In the genomic region with DNA sequence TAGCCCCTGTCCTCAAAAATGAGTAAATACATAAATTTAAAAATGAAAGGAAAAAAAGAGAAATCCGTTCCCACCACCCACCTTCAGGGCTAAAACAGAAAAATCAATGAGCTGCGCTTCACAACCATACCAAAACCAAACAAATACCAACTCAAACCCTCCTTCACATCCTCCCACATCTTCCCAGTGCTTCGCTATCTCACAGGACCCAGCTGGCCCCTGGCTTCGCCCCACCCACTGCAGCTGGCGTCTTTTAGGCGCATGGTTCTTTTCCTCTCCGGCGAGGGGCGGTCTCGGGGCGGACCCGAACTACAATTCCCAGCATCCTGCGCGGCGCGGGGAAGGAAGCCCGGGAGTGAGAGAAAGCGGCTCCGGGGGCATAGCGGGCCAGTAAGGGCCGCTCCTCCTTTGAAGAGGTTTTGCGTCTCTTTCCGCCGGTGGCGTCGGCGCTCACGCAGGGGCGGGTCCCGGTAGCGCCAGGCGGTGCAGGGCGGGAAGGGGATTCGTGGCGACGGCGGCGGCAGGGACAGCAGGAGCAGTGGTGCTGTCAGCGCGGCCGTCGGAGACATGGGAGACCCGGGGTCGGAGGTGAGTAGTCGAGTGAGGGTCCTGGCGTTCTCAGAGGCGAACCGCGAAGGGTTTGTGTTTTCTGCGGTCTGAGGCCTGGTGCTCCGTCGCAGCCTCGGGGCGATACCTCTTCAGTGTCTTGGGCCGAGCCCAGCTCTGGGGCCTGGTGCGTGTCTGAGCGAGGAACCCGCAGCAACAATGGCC, we compare ENCODE assay signal across 1 cellular context.
TF ChIP-seq lines count a peak whose summit lies in the region.

A gene with protein sequence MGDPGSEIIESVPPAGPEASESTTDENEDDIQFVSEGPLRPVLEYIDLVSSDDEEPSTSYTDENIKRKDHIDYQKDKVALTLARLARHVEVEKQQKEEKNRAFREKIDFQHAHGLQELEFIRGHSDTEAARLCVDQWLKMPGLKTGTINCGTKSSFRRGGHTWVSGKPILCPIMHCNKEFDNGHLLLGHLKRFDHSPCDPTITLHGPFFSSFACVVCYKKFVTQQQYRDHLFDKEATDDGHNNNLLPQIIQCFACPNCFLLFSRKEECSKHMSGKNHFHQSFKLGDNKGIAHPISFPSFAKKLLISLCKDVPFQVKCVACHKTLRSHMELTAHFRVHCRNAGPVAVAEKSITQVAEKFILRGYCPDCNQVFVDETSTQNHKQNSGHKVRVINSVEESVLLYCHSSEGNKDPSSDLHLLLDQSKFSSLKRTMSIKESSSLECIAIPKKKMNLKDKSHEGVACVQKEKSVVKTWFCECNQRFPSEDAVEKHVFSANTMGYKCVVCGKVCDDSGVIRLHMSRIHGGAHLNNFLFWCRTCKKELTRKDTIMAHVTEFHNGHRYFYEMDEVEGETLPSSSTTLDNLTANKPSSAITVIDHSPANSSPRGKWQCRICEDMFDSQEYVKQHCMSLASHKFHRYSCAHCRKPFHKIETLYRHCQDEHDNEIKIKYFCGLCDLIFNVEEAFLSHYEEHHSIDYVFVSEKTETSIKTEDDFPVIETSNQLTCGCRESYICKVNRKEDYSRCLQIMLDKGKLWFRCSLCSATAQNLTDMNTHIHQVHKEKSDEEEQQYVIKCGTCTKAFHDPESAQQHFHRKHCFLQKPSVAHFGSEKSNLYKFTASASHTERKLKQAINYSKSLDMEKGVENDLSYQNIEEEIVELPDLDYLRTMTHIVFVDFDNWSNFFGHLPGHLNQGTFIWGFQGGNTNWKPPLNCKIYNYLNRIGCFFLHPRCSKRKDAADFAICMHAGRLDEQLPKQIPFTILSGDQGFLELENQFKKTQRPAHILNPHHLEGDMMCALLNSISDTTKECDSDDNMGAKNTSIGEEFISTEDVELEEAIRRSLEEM (plus strand): TSS at position 502 of the 771 bp plus-strand sequence. CDS start 66 bp downstream, at position 568.

TF ChIP-seq in K562, 482 proteins besides CTCF, POLR2A, EP300 and RAD21 (continued from another document and continues in another):
- TF ChIP-seq, protein P1, sequence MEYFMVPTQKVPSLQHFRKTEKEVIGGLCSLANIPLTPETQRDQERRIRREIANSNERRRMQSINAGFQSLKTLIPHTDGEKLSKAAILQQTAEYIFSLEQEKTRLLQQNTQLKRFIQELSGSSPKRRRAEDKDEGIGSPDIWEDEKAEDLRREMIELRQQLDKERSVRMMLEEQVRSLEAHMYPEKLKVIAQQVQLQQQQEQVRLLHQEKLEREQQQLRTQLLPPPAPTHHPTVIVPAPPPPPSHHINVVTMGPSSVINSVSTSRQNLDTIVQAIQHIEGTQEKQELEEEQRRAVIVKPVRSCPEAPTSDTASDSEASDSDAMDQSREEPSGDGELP (CRISPR knock-in tag; IDR thresholded peaks at IDR 0.05; ENCODE audit: borderline replicate concordance), result peak; percentile 100
- TF ChIP-seq ARID2 (IDR thresholded peaks at IDR 0.05), result no peak
- TF ChIP-seq SMC3 (conservative IDR thresholded peaks at IDR 0.05; ENCODE audit: insufficient read depth, low read depth, low read length), result no peak
- TF ChIP-seq, protein P2, sequence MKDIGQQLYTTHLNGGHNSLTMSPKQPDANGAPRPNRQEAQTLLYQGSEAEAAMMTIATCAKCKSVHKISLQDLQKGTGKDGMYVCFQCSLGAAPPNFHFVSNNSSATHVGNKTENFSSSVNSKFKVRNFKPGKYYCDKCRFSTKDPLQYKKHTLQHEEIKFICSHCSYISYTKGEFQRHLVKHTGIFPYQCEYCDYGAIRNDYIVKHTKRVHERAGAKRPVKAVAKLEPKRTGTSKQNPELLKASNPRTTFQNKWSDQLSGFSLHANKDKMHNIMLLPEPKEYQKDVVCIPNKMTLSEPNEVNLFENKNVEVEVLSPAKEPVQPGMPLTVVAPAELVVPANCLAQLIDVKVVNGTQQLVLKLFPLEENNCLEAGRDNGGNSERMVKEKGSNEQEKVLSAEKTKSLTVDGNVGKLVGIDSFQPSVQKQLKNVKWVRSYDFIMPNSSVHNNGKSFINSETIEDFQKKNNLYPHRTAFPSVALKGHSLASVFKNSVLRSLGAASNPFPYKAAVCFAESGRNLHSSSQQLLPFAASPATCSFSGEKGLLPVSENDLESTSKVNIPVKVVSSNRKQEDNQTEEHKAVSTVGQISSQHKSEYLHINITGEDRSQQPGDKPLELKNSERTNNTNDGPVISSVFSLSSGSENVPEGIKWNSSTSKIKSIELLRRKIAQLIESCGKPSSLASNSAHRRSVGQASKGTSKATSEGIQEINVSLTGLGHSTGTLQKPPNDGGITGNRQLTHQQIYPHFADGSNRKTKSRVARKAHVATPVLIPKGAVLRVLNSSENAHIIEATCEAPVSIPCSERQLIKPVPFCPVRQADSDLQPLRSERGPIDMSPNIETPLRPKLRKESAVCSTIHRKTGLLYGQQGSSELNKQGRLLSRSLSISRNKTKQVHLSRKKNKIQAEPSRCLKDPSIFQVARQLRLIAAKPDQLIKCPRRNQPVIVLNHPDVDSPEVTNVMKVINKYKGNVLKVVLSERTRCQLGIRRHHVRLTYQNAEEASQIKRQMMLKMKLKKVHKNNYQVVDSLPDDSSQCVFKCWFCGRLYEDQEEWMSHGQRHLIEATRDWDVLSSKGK (CRISPR knock-in tag; IDR thresholded peaks at IDR 0.05), result no peak
- TF ChIP-seq GTF2A2 (tag; IDR thresholded peaks at IDR 0.05), result no peak
- TF ChIP-seq EP400 (IDR thresholded peaks at IDR 0.05), result peak; percentile 78
- TF ChIP-seq MYNN (IDR thresholded peaks at IDR 0.05), result 0 out of 2 replicates have a peak, but pooled peaks have one; percentile 58
- no peak for TF ChIP-seq MYNN (CRISPR knock-in tag; IDR thresholded peaks at IDR 0.05)
- TF ChIP-seq, protein P3, sequence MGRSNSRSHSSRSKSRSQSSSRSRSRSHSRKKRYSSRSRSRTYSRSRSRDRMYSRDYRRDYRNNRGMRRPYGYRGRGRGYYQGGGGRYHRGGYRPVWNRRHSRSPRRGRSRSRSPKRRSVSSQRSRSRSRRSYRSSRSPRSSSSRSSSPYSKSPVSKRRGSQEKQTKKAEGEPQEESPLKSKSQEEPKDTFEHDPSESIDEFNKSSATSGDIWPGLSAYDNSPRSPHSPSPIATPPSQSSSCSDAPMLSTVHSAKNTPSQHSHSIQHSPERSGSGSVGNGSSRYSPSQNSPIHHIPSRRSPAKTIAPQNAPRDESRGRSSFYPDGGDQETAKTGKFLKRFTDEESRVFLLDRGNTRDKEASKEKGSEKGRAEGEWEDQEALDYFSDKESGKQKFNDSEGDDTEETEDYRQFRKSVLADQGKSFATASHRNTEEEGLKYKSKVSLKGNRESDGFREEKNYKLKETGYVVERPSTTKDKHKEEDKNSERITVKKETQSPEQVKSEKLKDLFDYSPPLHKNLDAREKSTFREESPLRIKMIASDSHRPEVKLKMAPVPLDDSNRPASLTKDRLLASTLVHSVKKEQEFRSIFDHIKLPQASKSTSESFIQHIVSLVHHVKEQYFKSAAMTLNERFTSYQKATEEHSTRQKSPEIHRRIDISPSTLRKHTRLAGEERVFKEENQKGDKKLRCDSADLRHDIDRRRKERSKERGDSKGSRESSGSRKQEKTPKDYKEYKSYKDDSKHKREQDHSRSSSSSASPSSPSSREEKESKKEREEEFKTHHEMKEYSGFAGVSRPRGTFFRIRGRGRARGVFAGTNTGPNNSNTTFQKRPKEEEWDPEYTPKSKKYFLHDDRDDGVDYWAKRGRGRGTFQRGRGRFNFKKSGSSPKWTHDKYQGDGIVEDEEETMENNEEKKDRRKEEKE (IDR thresholded peaks at IDR 0.05; ENCODE audit: borderline replicate concordance in 1 of 2, control insufficient read depth in 1 of 2, low read depth in 2 of 2, low read length in 1 of 2), result no peak
- TF ChIP-seq HDGF (IDR thresholded peaks at IDR 0.05), result 0 out of 2 replicates have a peak, but pooled peaks have one; percentile 56
- TF ChIP-seq ZFX (CRISPR knock-in tag; IDR thresholded peaks at IDR 0.05), result peak; percentile 89
- TF ChIP-seq, protein P4, sequence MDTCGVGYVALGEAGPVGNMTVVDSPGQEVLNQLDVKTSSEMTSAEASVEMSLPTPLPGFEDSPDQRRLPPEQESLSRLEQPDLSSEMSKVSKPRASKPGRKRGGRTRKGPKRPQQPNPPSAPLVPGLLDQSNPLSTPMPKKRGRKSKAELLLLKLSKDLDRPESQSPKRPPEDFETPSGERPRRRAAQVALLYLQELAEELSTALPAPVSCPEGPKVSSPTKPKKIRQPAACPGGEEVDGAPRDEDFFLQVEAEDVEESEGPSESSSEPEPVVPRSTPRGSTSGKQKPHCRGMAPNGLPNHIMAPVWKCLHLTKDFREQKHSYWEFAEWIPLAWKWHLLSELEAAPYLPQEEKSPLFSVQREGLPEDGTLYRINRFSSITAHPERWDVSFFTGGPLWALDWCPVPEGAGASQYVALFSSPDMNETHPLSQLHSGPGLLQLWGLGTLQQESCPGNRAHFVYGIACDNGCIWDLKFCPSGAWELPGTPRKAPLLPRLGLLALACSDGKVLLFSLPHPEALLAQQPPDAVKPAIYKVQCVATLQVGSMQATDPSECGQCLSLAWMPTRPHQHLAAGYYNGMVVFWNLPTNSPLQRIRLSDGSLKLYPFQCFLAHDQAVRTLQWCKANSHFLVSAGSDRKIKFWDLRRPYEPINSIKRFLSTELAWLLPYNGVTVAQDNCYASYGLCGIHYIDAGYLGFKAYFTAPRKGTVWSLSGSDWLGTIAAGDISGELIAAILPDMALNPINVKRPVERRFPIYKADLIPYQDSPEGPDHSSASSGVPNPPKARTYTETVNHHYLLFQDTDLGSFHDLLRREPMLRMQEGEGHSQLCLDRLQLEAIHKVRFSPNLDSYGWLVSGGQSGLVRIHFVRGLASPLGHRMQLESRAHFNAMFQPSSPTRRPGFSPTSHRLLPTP (IDR thresholded peaks at IDR 0.05; ENCODE audit: borderline replicate concordance, extremely low read depth, insufficient read length), result no peak
- peak; percentile 41; the same call in 1 of the 2 replicates for TF ChIP-seq TOE1 (IDR thresholded peaks at IDR 0.05; ENCODE audit: borderline replicate concordance)
- TF ChIP-seq TOE1 (CRISPR knock-in tag; IDR thresholded peaks at IDR 0.05; ENCODE audit: borderline replicate concordance, low read depth), result no peak
- TF ChIP-seq, protein P5, sequence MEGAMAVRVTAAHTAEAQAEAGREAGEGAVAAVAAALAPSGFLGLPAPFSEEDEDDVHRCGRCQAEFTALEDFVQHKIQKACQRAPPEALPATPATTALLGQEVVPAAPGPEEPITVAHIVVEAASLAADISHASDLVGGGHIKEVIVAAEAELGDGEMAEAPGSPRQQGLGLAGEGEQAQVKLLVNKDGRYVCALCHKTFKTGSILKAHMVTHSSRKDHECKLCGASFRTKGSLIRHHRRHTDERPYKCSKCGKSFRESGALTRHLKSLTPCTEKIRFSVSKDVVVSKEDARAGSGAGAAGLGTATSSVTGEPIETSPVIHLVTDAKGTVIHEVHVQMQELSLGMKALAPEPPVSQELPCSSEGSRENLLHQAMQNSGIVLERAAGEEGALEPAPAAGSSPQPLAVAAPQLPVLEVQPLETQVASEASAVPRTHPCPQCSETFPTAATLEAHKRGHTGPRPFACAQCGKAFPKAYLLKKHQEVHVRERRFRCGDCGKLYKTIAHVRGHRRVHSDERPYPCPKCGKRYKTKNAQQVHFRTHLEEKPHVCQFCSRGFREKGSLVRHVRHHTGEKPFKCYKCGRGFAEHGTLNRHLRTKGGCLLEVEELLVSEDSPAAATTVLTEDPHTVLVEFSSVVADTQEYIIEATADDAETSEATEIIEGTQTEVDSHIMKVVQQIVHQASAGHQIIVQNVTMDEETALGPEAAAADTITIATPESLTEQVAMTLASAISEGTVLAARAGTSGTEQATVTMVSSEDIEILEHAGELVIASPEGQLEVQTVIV (CRISPR knock-in tag; IDR thresholded peaks at IDR 0.05; ENCODE audit: borderline replicate concordance), result peak; percentile 48; the same call in 1 of the 2 replicates
- TF ChIP-seq NRF1 (conservative IDR thresholded peaks at IDR 0.05 in 1 of 2, IDR thresholded peaks at IDR 0.05 in 1 of 2), result peak; percentile 87 to 89
- TF ChIP-seq CXXC5 (CRISPR knock-in tag; IDR thresholded peaks at IDR 0.05), result peak; percentile 97
- no peak for TF ChIP-seq CBX5 (IDR thresholded peaks at IDR 0.05; ENCODE audit: borderline replicate concordance, low read depth)
- no peak for TF ChIP-seq TCF7 (IDR thresholded peaks at IDR 0.05; ENCODE audit: borderline replicate concordance)
- TF ChIP-seq MTA3 (IDR thresholded peaks at IDR 0.05; ENCODE audit: borderline replicate concordance), result peak; percentile 66
- TF ChIP-seq, protein P6, sequence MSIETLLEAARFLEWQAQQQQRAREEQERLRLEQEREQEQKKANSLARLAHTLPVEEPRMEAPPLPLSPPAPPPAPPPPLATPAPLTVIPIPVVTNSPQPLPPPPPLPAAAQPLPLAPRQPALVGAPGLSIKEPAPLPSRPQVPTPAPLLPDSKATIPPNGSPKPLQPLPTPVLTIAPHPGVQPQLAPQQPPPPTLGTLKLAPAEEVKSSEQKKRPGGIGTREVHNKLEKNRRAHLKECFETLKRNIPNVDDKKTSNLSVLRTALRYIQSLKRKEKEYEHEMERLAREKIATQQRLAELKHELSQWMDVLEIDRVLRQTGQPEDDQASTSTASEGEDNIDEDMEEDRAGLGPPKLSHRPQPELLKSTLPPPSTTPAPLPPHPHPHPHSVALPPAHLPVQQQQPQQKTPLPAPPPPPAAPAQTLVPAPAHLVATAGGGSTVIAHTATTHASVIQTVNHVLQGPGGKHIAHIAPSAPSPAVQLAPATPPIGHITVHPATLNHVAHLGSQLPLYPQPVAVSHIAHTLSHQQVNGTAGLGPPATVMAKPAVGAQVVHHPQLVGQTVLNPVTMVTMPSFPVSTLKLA (conservative IDR thresholded peaks at IDR 0.05), result peak; percentile 79 to 93
- TF ChIP-seq TCF7L2 (IDR thresholded peaks at IDR 0.05; ENCODE audit: low read depth, low read length), result no peak
- TF ChIP-seq MECOM (CRISPR knock-in tag; IDR thresholded peaks at IDR 0.05), result no peak
- no peak for TF ChIP-seq PHF20 (IDR thresholded peaks at IDR 0.05; ENCODE audit: partially characterized antibody)
- TF ChIP-seq KHSRP (IDR thresholded peaks at IDR 0.05), result no peak
